9 cellular contexts compared by ENCODE assay signal in genomic region chr22:24985824-24986214, GRCh38. TPM values are rescaled to one million over a fixed set of nuclear protein-coding genes. Genes with fewer than 3 reads are reported as not detected.
DNase-seq lines count a peak whose midpoint lies in the region; ATAC-seq and TF ChIP-seq lines count a peak whose summit lies in the region.
"Had no signal": no experiment of that assay in that cellular context is flagged by ENCODE, and none has a peak within 500 bp of the region (broad histone marks: within the 10 kb centered on the region; RNA-seq: fewer than 3 reads in every experiment).

No MANE protein-coding gene starts in this region.

- no peaks in the 10 kb centered on the region for H3K9me3 Mint-ChIP-seq in activated T-helper 1 cell treated with anti-CD3 and anti-CD28 coated beads, Interleukin-12 subunit alpha, Interleukin-12 subunit beta, Interleukin-2, Interleukin-4 antibody, amounts not matched to agents 30 ng/mL and 10 ng/mL and 1 ng/mL, durations not matched to agents 14 hours and 24 hours and 36 hours

- H3K4me2 ChIP-seq in HCT116 (ENCODE audit: low read length): no peak overlapping the region

- WGBS in prostate gland: 73% methylated on average over 9 of the region's 9 CpGs

- H3K27ac Mint-ChIP-seq in activated T-helper 1 cell treated with anti-CD3 and anti-CD28 coated beads, Interleukin-12 subunit alpha, Interleukin-12 subunit beta, Interleukin-2, Interleukin-4 antibody, amounts not matched to agents 30 ng/mL and 10 ng/mL and 1 ng/mL, durations not matched to agents 14 hours and 24 hours and 36 hours: no peak overlapping the region

- H3K9me3 ChIP-seq in HCT116 (ENCODE audit: control insufficient read depth in 1 of 2, insufficient read depth in 1 of 2, low read depth in 1 of 2, low read length in 2 of 2) (no peaks in the 10 kb centered on the region), cardiac muscle cell (ENCODE audit: low read depth) (no peaks in the 10 kb centered on the region), prostate gland (no peaks in the 10 kb centered on the region)

- peaks cover 25 to 46% of the 10 kb centered on the region in 2 experiments for H3K4me1 ChIP-seq in HCT116 (ENCODE audit: control insufficient read depth in 1 of 2, insufficient read depth in 2 of 2, low read length in 2 of 2)
- no peaks in the 10 kb centered on the region for H3K4me1 ChIP-seq in cardiac muscle cell (ENCODE audit: low read depth)
- no peaks in the 10 kb centered on the region for H3K4me1 ChIP-seq in prostate gland (replicated peaks)

- peak overlapping the region; percentile 41 for H3K4me3 Mint-ChIP-seq in activated T-helper 1 cell treated with anti-CD3 and anti-CD28 coated beads, Interleukin-12 subunit alpha, Interleukin-12 subunit beta, Interleukin-2, Interleukin-4 antibody, amounts not matched to agents 30 ng/mL and 10 ng/mL and 1 ng/mL, durations not matched to agents 14 hours and 24 hours and 36 hours

- no peak overlapping the region for H2AFZ ChIP-seq in HCT116 (ENCODE audit: low read depth, low read length, poor library complexity, severe bottlenecking)

- TF ChIP-seq RAD21 in HCT116 (IDR thresholded peaks at IDR 0.05; ENCODE audit: low read depth): no peak

- intact Hi-C loops in HCT116 (cut with micrococcal nuclease): no loop called here
- intact Hi-C loops in activated T-helper 1 cell treated with anti-CD3 and anti-CD28 coated beads, Interleukin-12 subunit alpha, Interleukin-12 subunit beta, Interleukin-2, Interleukin-4 antibody, amounts not matched to agents 30 ng/mL and 10 ng/mL and 1 ng/mL, durations not matched to agents 14 hours and 24 hours and 36 hours (cut with micrococcal nuclease): no loop called here
- intact Hi-C loops in prostate gland (cut with DNase I): no loop called here

- no peaks in the 10 kb centered on the region for H4K20me1 ChIP-seq in HCT116 (ENCODE audit: insufficient read depth)

- ATAC-seq in HCT116: no peak

- TF ChIP-seq POLR2A in HCT116 (IDR thresholded peaks at IDR 0.05; ENCODE audit: borderline replicate concordance, extremely low read depth, insufficient read depth, insufficient read length) (no peak), prostate gland (IDR thresholded peaks at IDR 0.05) (no peak)

- DNase-seq in HCT116 (ENCODE audit: low read depth, low spot score) (no peak), cardiac muscle cell (ENCODE audit: low read depth in 1 of 2, low spot score in 1 of 2) (peak in 1 of 2 donors; percentile 96), retinal pigment epithelial cell (ENCODE audit: low read depth) (peak; percentile 74), prostate gland (ENCODE audit: low spot score) (no peak)
- DNase-seq in activated T-helper 1 cell treated with anti-CD3 and anti-CD28 coated beads, Interleukin-12 subunit alpha, Interleukin-12 subunit beta, Interleukin-2, Interleukin-4 antibody, amounts not matched to agents 30 ng/mL and 10 ng/mL and 1 ng/mL, durations not matched to agents 14 hours and 24 hours and 36 hours (ENCODE audit: low spot score): no peak
- DNase-seq in stimulated activated naive CD4-positive, alpha-beta T cell treated with Interleukin-2 at 50 U/mL for 16 hours (lab: John Stamatoyannopoulos, UW): no peak
- no peak for DNase-seq in activated CD4-positive, alpha-beta T cell treated with anti-CD3 and anti-CD28 coated beads, Interleukin-2, amount 50 U/mL, for 1 hour
- no peak for DNase-seq in stimulated activated naive CD4-positive, alpha-beta T cell (lab: John Stamatoyannopoulos, UW)

- H3K27ac ChIP-seq in HCT116 (ENCODE audit: low read depth, low read length) (no peak overlapping the region), cardiac muscle cell (peak overlapping the region; percentile 82), prostate gland (no peak overlapping the region)

- RAD21 ChIA-PET in HCT116 (lab: Charles Lee; ENCODE audit: low non-redundant PET in 1 of 2, low total read pairs in 2 of 2, uncharacterized antibody in 2 of 2, unreplicated experiment in 2 of 2): no interaction called here

- H3K9me2 ChIP-seq in HCT116 (ENCODE audit: insufficient read depth): no peaks in the 10 kb centered on the region

- H3K79me2 ChIP-seq in HCT116 (ENCODE audit: insufficient read depth, low read length): peaks cover 36% of the 10 kb centered on the region; the same call in 1 of the 2 replicates

- H3K36me3 ChIP-seq in HCT116 (ENCODE audit: control insufficient read depth in 1 of 2, insufficient read depth in 2 of 2, low read length in 2 of 2) (no peaks in the 10 kb centered on the region), cardiac muscle cell (no peaks in the 10 kb centered on the region), prostate gland (no peaks in the 10 kb centered on the region)

- no peaks in the 10 kb centered on the region for H3K27me3 ChIP-seq in HCT116 (ENCODE audit: insufficient read depth, low read length)
- no peaks in the 10 kb centered on the region for H3K27me3 ChIP-seq in cardiac muscle cell
- H3K27me3 ChIP-seq in prostate gland (replicated peaks; ENCODE audit: insufficient read depth): no peaks in the 10 kb centered on the region

- H3K4me1 Mint-ChIP-seq in activated T-helper 1 cell treated with anti-CD3 and anti-CD28 coated beads, Interleukin-12 subunit alpha, Interleukin-12 subunit beta, Interleukin-2, Interleukin-4 antibody, amounts not matched to agents 30 ng/mL and 10 ng/mL and 1 ng/mL, durations not matched to agents 14 hours and 24 hours and 36 hours (ENCODE audit: low read depth): peaks cover 27% of the 10 kb centered on the region

- CTCF ChIA-PET in HCT116 (lab: Charles Lee): no interaction called here

- H3K36me3 Mint-ChIP-seq in activated T-helper 1 cell treated with anti-CD3 and anti-CD28 coated beads, Interleukin-12 subunit alpha, Interleukin-12 subunit beta, Interleukin-2, Interleukin-4 antibody, amounts not matched to agents 30 ng/mL and 10 ng/mL and 1 ng/mL, durations not matched to agents 14 hours and 24 hours and 36 hours (ENCODE audit: low read depth): no peaks in the 10 kb centered on the region

- H3K27me3 Mint-ChIP-seq in activated T-helper 1 cell treated with anti-CD3 and anti-CD28 coated beads, Interleukin-12 subunit alpha, Interleukin-12 subunit beta, Interleukin-2, Interleukin-4 antibody, amounts not matched to agents 30 ng/mL and 10 ng/mL and 1 ng/mL, durations not matched to agents 14 hours and 24 hours and 36 hours (ENCODE audit: insufficient read depth): peaks cover 18% of the 10 kb centered on the region

- POLR2A ChIA-PET in HCT116 (lab: Charles Lee): no interaction called here

- no peak for TF ChIP-seq CTCF in HCT116 (IDR thresholded peaks at IDR 0.05 in 2 of 3, conservative IDR thresholded peaks at IDR 0.05 in 1 of 3; ENCODE audit: borderline replicate concordance in 1 of 3, insufficient read depth in 1 of 3, low read depth in 2 of 3, low read length in 2 of 3)
- TF ChIP-seq CTCF in cardiac muscle cell (IDR thresholded peaks at IDR 0.05; ENCODE audit: low read depth, low read length): no peak
- no peak for TF ChIP-seq CTCF in retinal pigment epithelial cell (conservative IDR thresholded peaks at IDR 0.05; ENCODE audit: low read depth, low read length)
- TF ChIP-seq CTCF in prostate gland (IDR thresholded peaks at IDR 0.05): no peak

- no peak overlapping the region for H3K4me3 ChIP-seq in HCT116 (replicated peaks in 1 of 2; ENCODE audit: low read depth in 1 of 2, low read length in 2 of 2)
- no peak overlapping the region for H3K4me3 ChIP-seq in cardiac muscle cell
- no peak overlapping the region for H3K4me3 ChIP-seq in retinal pigment epithelial cell (ENCODE audit: low read length)
- no peak overlapping the region for H3K4me3 ChIP-seq in prostate gland

- no peak overlapping the region for H3K9ac ChIP-seq in HCT116 (ENCODE audit: low read length)

- BruUV-seq in HCT116 (replicated peaks; lab: Mats Ljungman, UMichigan): no TSS peak

TF ChIP-seq in HCT116, 20 proteins besides CTCF, POLR2A, EP300 and RAD21:
- TF ChIP-seq TCF7L2 (IDR thresholded peaks at IDR 0.05; ENCODE audit: borderline replicate concordance, extremely low read depth, insufficient read depth, insufficient read length) (peak; percentile 76), SIN3A (IDR thresholded peaks at IDR 0.05; ENCODE audit: low read depth) (no peak), SRF (IDR thresholded peaks at IDR 0.05; ENCODE audit: low read depth) (no peak)

RNA-seq across cellular contexts. Expression of gene KIAA1671, which starts 33.3 kb away (rescaled TPM):
- total RNA-seq in HCT116 (2021; ENCODE audit: unreplicated experiment) (36.8 TPM), cardiac muscle cell (18.7 and 37.3 TPM in 2 replicates), prostate gland (10 to 100 TPM; 44.8 to 53.1 TPM)
- 13.2 and 13.5 TPM in 2 replicates for polyA plus RNA-seq in HCT116 (2012)
- total RNA-seq in activated T-helper 1 cell treated with anti-CD3 and anti-CD28 coated beads, Interleukin-12 subunit alpha, Interleukin-12 subunit beta, Interleukin-2, Interleukin-4 antibody, amounts not matched to agents 30 ng/mL and 10 ng/mL and 1 ng/mL, durations not matched to agents 14 hours and 24 hours and 36 hours: 16.5 and 17.6 TPM in 2 replicates
- 10.9 and 12.8 TPM in 2 replicates for polyA plus RNA-seq in cardiac muscle cell
- total RNA-seq: OCI-LY7 had no signal

RNA-seq across cellular contexts. Expression of gene LHFPL7, which starts 39.3 kb away (rescaled TPM):
- total RNA-seq in HCT116 (2021; ENCODE audit: unreplicated experiment): not detected
- 0.17 TPM in 1 of 2 replicates, not detected in the other for polyA plus RNA-seq in HCT116 (2012)
- total RNA-seq in activated T-helper 1 cell treated with anti-CD3 and anti-CD28 coated beads, Interleukin-12 subunit alpha, Interleukin-12 subunit beta, Interleukin-2, Interleukin-4 antibody, amounts not matched to agents 30 ng/mL and 10 ng/mL and 1 ng/mL, durations not matched to agents 14 hours and 24 hours and 36 hours: not detected in 2 replicates
- total RNA-seq in cardiac muscle cell: not detected in 2 replicates
- not detected in 2 replicates for polyA plus RNA-seq in cardiac muscle cell
- not detected for total RNA-seq in prostate gland
- total RNA-seq: OCI-LY7 had no signal
